17 cellular contexts compared by ENCODE assay signal in genomic region chr1:20325407-20325737, GRCh38. TPM values are rescaled to one million over a fixed set of nuclear protein-coding genes. Genes with fewer than 3 reads are reported as not detected.
"Had no signal": no experiment of that assay in that cellular context is flagged by ENCODE, and none has a peak within 500 bp of the region (broad histone marks: within the 10 kb centered on the region; RNA-seq: fewer than 3 reads in every experiment).

No MANE protein-coding gene starts in this region.

- H3K4me3 ChIP-seq: dorsolateral prefrontal cortex had no signal

- H3K4me3 Mint-ChIP-seq: activated CD4-positive, alpha-beta T cell treated with anti-CD3 and anti-CD28 coated beads for 36 hours; activated naive CD8-positive, alpha-beta T cell treated with anti-CD3 and anti-CD28 coated beads for 36 hours; natural killer cell treated with Interleukin-12 subunit alpha and Interleukin-12 subunit beta and Interleukin-15 and Interleukin-18, amount 100 ng/mL, for 72 hours; WTC11 had no signal

- H3K9me3 Mint-ChIP-seq: activated naive CD8-positive, alpha-beta T cell treated with anti-CD3 and anti-CD28 coated beads for 36 hours; natural killer cell treated with Interleukin-12 subunit alpha and Interleukin-12 subunit beta and Interleukin-15 and Interleukin-18, amount 100 ng/mL, for 72 hours; WTC11 had no signal

- H3K36me3 Mint-ChIP-seq: activated naive CD8-positive, alpha-beta T cell treated with anti-CD3 and anti-CD28 coated beads for 36 hours; natural killer cell treated with Interleukin-12 subunit alpha and Interleukin-12 subunit beta and Interleukin-15 and Interleukin-18, amount 100 ng/mL, for 72 hours; WTC11 had no signal

- ATAC-seq: activated CD4-positive, alpha-beta T cell treated with anti-CD3 and anti-CD28 coated beads for 36 hours; natural killer cell treated with Interleukin-12 subunit alpha and Interleukin-12 subunit beta and Interleukin-15 and Interleukin-18, amount 100 ng/mL, for 72 hours; WTC11 had no signal

- DNase-seq: activated CD4-positive, alpha-beta T cell treated with anti-CD3 and anti-CD28 coated beads for 36 hours; activated CD4-positive, alpha-beta T cell treated with anti-CD3 and anti-CD28 coated beads, Interleukin-2, amount 50 U/mL, for 48 hours; activated naive CD8-positive, alpha-beta T cell treated with anti-CD3 and anti-CD28 coated beads for 36 hours; amniotic stem cell; foreskin melanocyte; retina; stimulated activated CD4-positive, alpha-beta T cell treated with anti-CD3 and anti-CD28 coated beads, Interleukin-12 subunit alpha, Interleukin-12 subunit beta, amount 100 ng/mL, for 4 hours; stimulated activated CD4-positive, alpha-beta T cell treated with anti-CD3 and anti-CD28 coated beads, Interleukin-1b, Interleukin-23, amount 100 ng/mL, for 48 hours; stimulated activated CD8-positive, alpha-beta memory T cell treated with anti-CD3 and anti-CD28 coated beads, Interleukin-4, amount 100 ng/mL, for 48 hours; stimulated activated naive CD4-positive, alpha-beta T cell had no signal

- H3K27ac Mint-ChIP-seq: activated CD4-positive, alpha-beta T cell treated with anti-CD3 and anti-CD28 coated beads for 36 hours; activated naive CD8-positive, alpha-beta T cell treated with anti-CD3 and anti-CD28 coated beads for 36 hours; natural killer cell treated with Interleukin-12 subunit alpha and Interleukin-12 subunit beta and Interleukin-15 and Interleukin-18, amount 100 ng/mL, for 72 hours; WTC11 had no signal

RNA-seq across cellular contexts. Expression of gene VWA5B1, which starts 34.7 kb away (rescaled TPM):
- total RNA-seq: activated CD4-positive, alpha-beta T cell treated with anti-CD3 and anti-CD28 coated beads for 36 hours; liver; mesenteric fat pad; natural killer cell treated with Interleukin-12 subunit alpha and Interleukin-12 subunit beta and Interleukin-15 and Interleukin-18, amount 100 ng/mL, for 72 hours; T-helper 2 cell treated with Interferon-gamma antibody and Interleukin-4, amounts not matched to agents 100 ng/mL and 5 ng/mL, for 36 hours had no signal
- polyA plus RNA-seq: keratinocyte, liver had no signal
